ENCODE assay signal across 9 cellular contexts in the genomic region with DNA sequence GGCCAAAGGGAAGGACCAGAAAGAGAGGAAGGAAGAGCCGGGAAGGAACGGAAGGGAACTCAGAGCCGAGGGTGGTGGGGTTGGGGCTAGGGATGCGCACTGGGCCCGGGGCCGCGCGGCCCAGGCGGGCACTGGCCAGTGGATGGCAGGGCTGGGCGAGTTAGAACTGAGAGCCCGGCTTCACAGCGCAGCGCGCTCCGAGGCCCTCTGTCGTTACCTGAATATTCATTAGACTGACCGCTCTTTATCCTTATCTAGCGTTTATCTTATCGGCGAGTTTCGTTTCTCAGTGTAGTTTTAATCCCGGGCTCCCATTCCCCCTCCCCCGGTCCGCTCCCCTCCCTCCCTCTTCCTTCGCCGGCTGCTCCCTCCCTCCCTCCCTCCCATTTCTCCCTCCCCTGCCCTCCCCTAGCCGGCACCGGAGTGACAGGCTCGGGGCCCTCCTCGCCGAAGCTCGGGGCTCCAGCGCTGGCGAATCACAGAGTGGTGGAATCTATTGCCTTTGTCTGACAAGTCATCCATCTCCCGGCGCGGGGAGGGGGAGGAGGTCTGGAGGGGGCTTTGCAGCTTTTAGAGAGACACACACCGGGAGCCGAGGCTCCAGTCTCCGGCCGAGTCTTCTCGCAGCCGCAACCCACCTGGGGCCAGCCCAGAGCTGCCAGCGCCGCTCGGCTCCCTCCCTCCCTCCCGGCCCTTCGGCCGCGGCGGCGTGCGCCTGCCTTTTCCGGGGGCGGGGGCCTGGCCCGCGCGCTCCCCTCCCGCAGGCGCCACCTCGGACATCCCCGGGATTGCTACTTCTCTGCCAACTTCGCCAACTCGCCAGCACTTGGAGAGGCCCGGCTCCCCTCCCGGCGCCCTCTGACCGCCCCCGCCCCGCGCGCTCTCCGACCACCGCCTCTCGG. TPM values are rescaled to one million over a fixed set of nuclear protein-coding genes. Genes with fewer than 3 reads are reported as not detected.
A peak's percentile ranks its signal among the peaks of the same experiment; 100 is the strongest.
DNase-seq lines count a peak whose midpoint lies in the region; ATAC-seq and TF ChIP-seq lines count a peak whose summit lies in the region.
"Had no signal": no experiment of that assay in that cellular context is flagged by ENCODE, and none has a peak within 500 bp of the region (broad histone marks: within the 10 kb centered on the region; RNA-seq: fewer than 3 reads in every experiment).

Gene PAX2, plus strand, starts transcription at position 603 of the 902 bp plus-strand sequence. CDS start 679 bp downstream, outside the sequence.

- intact Hi-C loops in stomach (cut with DNase I; ENCODE audit: low total_unique reads), result no loop called here

- no peaks in the 10 kb centered on the region for H3K9me3 ChIP-seq in iPS-15b (ENCODE audit: control insufficient read depth, insufficient read depth, low read length)
- no peaks in the 10 kb centered on the region for H3K9me3 ChIP-seq in stomach

- ATAC-seq in SK-N-SH treated with all-trans-retinoic acid at 6 μM for 48 hours, result peak; percentile 25; the same call in 2 of the 3 replicates
- ATAC-seq in HG02840 (IDR thresholded peaks at IDR 0.05; ENCODE audit: low FRiP score, unreplicated experiment), result no peak
- ATAC-seq in HG02623 (IDR thresholded peaks at IDR 0.05; ENCODE audit: unreplicated experiment), result no peak

- DNase-seq in activated CD4-positive, alpha-beta T cell treated with anti-CD3 and anti-CD28 coated beads, Interleukin-2, amount 10 ng/mL, durations not matched to agents 7 days and 5 days, result no peak
- no peak for DNase-seq in activated CD4-positive, alpha-beta T cell treated with anti-CD3 and anti-CD28 coated beads for 1 hour
- no peak for DNase-seq in stomach
- DNase-seq in AG20443 (ENCODE audit: low spot score), result no peak

- H3K9me3 Mint-ChIP-seq in activated CD4-positive, alpha-beta T cell treated with anti-CD3 and anti-CD28 coated beads, Interleukin-2, amount 10 ng/mL, durations not matched to agents 7 days and 5 days, result no peaks in the 10 kb centered on the region

- no peak for TF ChIP-seq CTCF in stomach (IDR thresholded peaks at IDR 0.05)

- no peak within 1 kb of the TSS for H3K9ac ChIP-seq in iPS-15b (ENCODE audit: low read depth, low read length)

- H3K4me1 ChIP-seq in iPS-15b (ENCODE audit: control insufficient read depth, insufficient read depth, low read length), result peaks cover 6% of the 10 kb centered on the region
- H3K4me1 ChIP-seq in stomach, result peaks cover 48 to 86% (median 65%) of the 10 kb centered on the region in 4 donors

- H3K27me3 ChIP-seq in iPS-15b (ENCODE audit: control insufficient read depth, insufficient read depth, low read length) (peaks cover 89% of the 10 kb centered on the region), stomach (peaks cover 69 to 100% (median 100%) of the 10 kb centered on the region in 3 donors)

- WGBS in stomach, 5 donors, result 1 to 3% (median 1%) methylated on average over 35 to 75 of the region's 75 CpGs

- peak within 1 kb of the TSS; percentile 1 for H3K4me3 Mint-ChIP-seq in activated CD4-positive, alpha-beta T cell treated with anti-CD3 and anti-CD28 coated beads, Interleukin-2, amount 10 ng/mL, durations not matched to agents 7 days and 5 days

- POLR2A ChIA-PET in activated CD4-positive, alpha-beta T cell treated with anti-CD3 and anti-CD28 coated beads, Interleukin-2, amount 10 ng/mL, durations not matched to agents 7 days and 5 days (lab: Charles Lee), result no interaction called here

- H3K27ac Mint-ChIP-seq in activated CD4-positive, alpha-beta T cell treated with anti-CD3 and anti-CD28 coated beads, Interleukin-2, amount 10 ng/mL, durations not matched to agents 7 days and 5 days, result peak within 1 kb of the TSS; percentile 46

- H3K36me3 ChIP-seq in iPS-15b (ENCODE audit: control insufficient read depth, insufficient read depth, low read length) (no peaks in the 10 kb centered on the region), stomach (no peaks in the 10 kb centered on the region)

- H3K4me3 ChIP-seq in iPS-15b (ENCODE audit: low read depth, low read length) (peak within 1 kb of the TSS; percentile 41), stomach (peak within 1 kb of the TSS; percentile 24 to 51 (median 36))

- peaks cover 86% of the 10 kb centered on the region for H3K27me3 Mint-ChIP-seq in activated CD4-positive, alpha-beta T cell treated with anti-CD3 and anti-CD28 coated beads, Interleukin-2, amount 10 ng/mL, durations not matched to agents 7 days and 5 days

- H3K4me1 Mint-ChIP-seq in activated CD4-positive, alpha-beta T cell treated with anti-CD3 and anti-CD28 coated beads, Interleukin-2, amount 10 ng/mL, durations not matched to agents 7 days and 5 days, result peaks cover 25% of the 10 kb centered on the region

- no peak for TF ChIP-seq EP300 in stomach (IDR thresholded peaks at IDR 0.05)

- H3K36me3 Mint-ChIP-seq in activated CD4-positive, alpha-beta T cell treated with anti-CD3 and anti-CD28 coated beads, Interleukin-2, amount 10 ng/mL, durations not matched to agents 7 days and 5 days (ENCODE audit: low read depth), result no peaks in the 10 kb centered on the region

- H3K27ac ChIP-seq in stomach, result no peak within 1 kb of the TSS

- CTCF ChIA-PET in activated CD4-positive, alpha-beta T cell treated with anti-CD3 and anti-CD28 coated beads, Interleukin-2, amount 10 ng/mL, durations not matched to agents 7 days and 5 days (lab: Charles Lee), result interaction anchor here (1.2 to 2.5 kb wide), 5 partner anchors 35 to 389 kb away, joined by 3 to 19 read pairs (median 10); no protein-coding TSS in a partner anchor

- TF ChIP-seq POLR2A in stomach (IDR thresholded peaks at IDR 0.05), result no peak

TF ChIP-seq in SK-N-SH treated with all-trans-retinoic acid at 6 μM for 48 hours, 23 proteins besides CTCF, POLR2A, EP300 and RAD21:
- TF ChIP-seq, protein P1, sequence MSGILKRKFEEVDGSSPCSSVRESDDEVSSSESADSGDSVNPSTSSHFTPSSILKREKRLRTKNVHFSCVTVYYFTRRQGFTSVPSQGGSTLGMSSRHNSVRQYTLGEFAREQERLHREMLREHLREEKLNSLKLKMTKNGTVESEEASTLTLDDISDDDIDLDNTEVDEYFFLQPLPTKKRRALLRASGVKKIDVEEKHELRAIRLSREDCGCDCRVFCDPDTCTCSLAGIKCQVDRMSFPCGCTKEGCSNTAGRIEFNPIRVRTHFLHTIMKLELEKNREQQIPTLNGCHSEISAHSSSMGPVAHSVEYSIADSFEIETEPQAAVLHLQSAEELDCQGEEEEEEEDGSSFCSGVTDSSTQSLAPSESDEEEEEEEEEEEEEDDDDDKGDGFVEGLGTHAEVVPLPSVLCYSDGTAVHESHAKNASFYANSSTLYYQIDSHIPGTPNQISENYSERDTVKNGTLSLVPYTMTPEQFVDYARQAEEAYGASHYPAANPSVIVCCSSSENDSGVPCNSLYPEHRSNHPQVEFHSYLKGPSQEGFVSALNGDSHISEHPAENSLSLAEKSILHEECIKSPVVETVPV (CRISPR knock-in tag; IDR thresholded peaks at IDR 0.05), result no peak
- no peak for TF ChIP-seq OSR1 (CRISPR knock-in tag; IDR thresholded peaks at IDR 0.05)
- no peak for TF ChIP-seq TCF4 (CRISPR knock-in tag; IDR thresholded peaks at IDR 0.05; ENCODE audit: borderline replicate concordance)
TF ChIP-seq in SK-N-SH treated with all-trans-retinoic acid at 6 μM for 48 hours: peak in this region for 0.

RNA-seq across cellular contexts. Expression of gene PAX2, which starts in this region (rescaled TPM):
- not detected for total RNA-seq in activated CD4-positive, alpha-beta T cell treated with anti-CD3 and anti-CD28 coated beads, Interleukin-2, amount 10 ng/mL, durations not matched to agents 7 days and 5 days
- not detected for total RNA-seq in stomach
- not detected for polyA plus RNA-seq in stomach
- total RNA-seq: lung microvascular endothelial cell had no signal
